ENCODE assay signal across 20 cellular contexts in genomic region chr6:41687501-41688175, GRCh38. TPM values are rescaled to one million over a fixed set of nuclear protein-coding genes. Genes with fewer than 3 reads are reported as not detected.
DNase-seq lines count a peak whose midpoint lies in the region; ATAC-seq and TF ChIP-seq lines count a peak whose summit lies in the region.
"Had no signal": no experiment of that assay in that cellular context is flagged by ENCODE, and none has a peak within 500 bp of the region (broad histone marks: within the 10 kb centered on the region; RNA-seq: fewer than 3 reads in every experiment).

No MANE protein-coding gene starts in this region.

- H3K4me1 ChIP-seq in CD4-positive, CD25-positive, alpha-beta regulatory T cell (ENCODE audit: control insufficient read depth, insufficient read depth, low read length, poor library complexity, severe bottlenecking): peaks cover 13% of the 10 kb centered on the region
- H3K4me1 ChIP-seq in NT2/D1 (ENCODE audit: insufficient read depth, insufficient read length): peaks cover 21% of the 10 kb centered on the region
- peaks cover 14 to 43% (median 14%) of the 10 kb centered on the region in 3 donors for H3K4me1 ChIP-seq in esophagus squamous epithelium
- H3K4me1 ChIP-seq in uterus: peaks cover 0 to 5% of the 10 kb centered on the region in 2 donors

- no peak for DNase-seq in CD4-positive, CD25-positive, alpha-beta regulatory T cell
- DNase-seq in NT2/D1 (ENCODE audit: low read depth, low spot score): peak; percentile 27
- DNase-seq in esophagus squamous epithelium (lab: John Stamatoyannopoulos, UW): no peak
- peak; percentile 66 for DNase-seq in mucosa of gallbladder (ENCODE audit: low spot score)
- DNase-seq in HEK293T (ENCODE audit: extremely low spot score): no peak
- DNase-seq in uterus: no peak
- no peak for DNase-seq in T-helper 2 cell
- no peak for DNase-seq in cerebellum (ENCODE audit: low spot score)
- DNase-seq: DND-41, NCI-H187 treated with DMSO at 0.1 percent for 48 hours, NCI-H524, occipital lobe, T1000 had no signal

- CTCF ChIA-PET in HEK293T (lab: Yijun Ruan, JAX): interaction anchor here (4.0 to 5.1 kb wide), 2 partner anchors 85 to 320 kb away, joined by 20 to 49 read pairs; no protein-coding TSS in a partner anchor

- H3K27ac Mint-ChIP-seq in CD4-positive, CD25-positive, alpha-beta regulatory T cell: peak overlapping the region in 2 of 3 donors; percentile 72 to 81

- H3K4me3 Mint-ChIP-seq in CD4-positive, CD25-positive, alpha-beta regulatory T cell: no peak overlapping the region

- H3K9ac ChIP-seq in NT2/D1 (ENCODE audit: insufficient read length, low read depth): no peak overlapping the region

- intact Hi-C loops in esophagus squamous epithelium (cut with DNase I) (no loop called here), uterus (cut with DNase I; ENCODE audit: low total_unique reads) (loop anchor here (10.0 kb wide), 1 partner anchor 223 kb away; no protein-coding TSS in a partner anchor)

- WGBS in esophagus squamous epithelium, 2 donors: 57 to 61% methylated on average over 6 to 7 of the region's 9 CpGs

- no peaks in the 10 kb centered on the region for H3K27me3 ChIP-seq in CD4-positive, CD25-positive, alpha-beta regulatory T cell (ENCODE audit: control insufficient read depth, insufficient read depth, low read length)
- H3K27me3 ChIP-seq in NT2/D1 (ENCODE audit: insufficient read depth, insufficient read length): peaks cover 7% of the 10 kb centered on the region
- peaks cover 0 to 4% (median 0%) of the 10 kb centered on the region in 4 donors for H3K27me3 ChIP-seq in esophagus squamous epithelium
- H3K27me3 ChIP-seq in uterus: no peaks in the 10 kb centered on the region
- H3K27me3 ChIP-seq: SJSA1, suprapubic skin had no signal

- no peaks in the 10 kb centered on the region for H3K9me3 ChIP-seq in CD4-positive, CD25-positive, alpha-beta regulatory T cell (ENCODE audit: control insufficient read depth in 2 of 2, low read length in 2 of 2)
- H3K9me3 ChIP-seq in NT2/D1 (ENCODE audit: insufficient read depth, low read length) (no peaks in the 10 kb centered on the region), esophagus squamous epithelium (no peaks in the 10 kb centered on the region), uterus (no peaks in the 10 kb centered on the region)
- H3K9me3 ChIP-seq: SJSA1, suprapubic skin had no signal

- H3K27me3 Mint-ChIP-seq in CD4-positive, CD25-positive, alpha-beta regulatory T cell: no peaks in the 10 kb centered on the region

- TF ChIP-seq POLR2A in esophagus squamous epithelium (IDR thresholded peaks at IDR 0.05): no peak
- no peak for TF ChIP-seq POLR2A in uterus (IDR thresholded peaks at IDR 0.05)

- peaks cover 8% of the 10 kb centered on the region for H3K36me3 ChIP-seq in CD4-positive, CD25-positive, alpha-beta regulatory T cell (ENCODE audit: control insufficient read depth, insufficient read depth, low read length)
- no peaks in the 10 kb centered on the region for H3K36me3 ChIP-seq in NT2/D1 (ENCODE audit: insufficient read depth, insufficient read length, low read length)
- peaks cover 19 to 75% (median 23%) of the 10 kb centered on the region in 3 donors for H3K36me3 ChIP-seq in esophagus squamous epithelium
- no peaks in the 10 kb centered on the region for H3K36me3 ChIP-seq in uterus
- H3K36me3 ChIP-seq: SJSA1 had no signal

- POLR2A ChIA-PET in HEK293T (lab: Yijun Ruan, JAX): no interaction called here

- no peak for ATAC-seq in CD4-positive, CD25-positive, alpha-beta regulatory T cell (ENCODE audit: low read depth in 2 of 2)
- ATAC-seq: sciatic nerve had no signal

- peaks cover 0 to 9% (median 4%) of the 10 kb centered on the region in 4 donors for H3K4me1 Mint-ChIP-seq in CD4-positive, CD25-positive, alpha-beta regulatory T cell

- no peak for TF ChIP-seq CTCF in esophagus squamous epithelium (IDR thresholded peaks at IDR 0.05)
- TF ChIP-seq CTCF in uterus (IDR thresholded peaks at IDR 0.05): no peak

- H3K4me3 ChIP-seq in CD4-positive, CD25-positive, alpha-beta regulatory T cell (ENCODE audit: low read depth, low read length): no peak overlapping the region
- H3K4me3 ChIP-seq in NT2/D1 (ENCODE audit: insufficient read length, low read depth): no peak overlapping the region
- H3K4me3 ChIP-seq in esophagus squamous epithelium: no peak overlapping the region
- no peak overlapping the region for H3K4me3 ChIP-seq in uterus
- H3K4me3 ChIP-seq: SJSA1, suprapubic skin had no signal

- H3K36me3 Mint-ChIP-seq in CD4-positive, CD25-positive, alpha-beta regulatory T cell: peaks cover 17% of the 10 kb centered on the region

- no peaks in the 10 kb centered on the region for H3K9me3 Mint-ChIP-seq in CD4-positive, CD25-positive, alpha-beta regulatory T cell

- no peak overlapping the region for H3K27ac ChIP-seq in CD4-positive, CD25-positive, alpha-beta regulatory T cell (ENCODE audit: insufficient read depth, low read length, poor library complexity, severe bottlenecking)
- peak overlapping the region in 3 of 4 donors; percentile 25 to 30 (median 29) for H3K27ac ChIP-seq in esophagus squamous epithelium
- H3K27ac ChIP-seq in uterus: no peak overlapping the region
- H3K27ac ChIP-seq: SJSA1, suprapubic skin had no signal

TF ChIP-seq in HEK293T, 16 proteins besides CTCF, POLR2A, EP300 and RAD21:
- TF ChIP-seq ELF4 (IDR thresholded peaks at IDR 0.05) (no peak), FOXA1 (IDR thresholded peaks at IDR 0.05) (no peak), BHLHE40 (IDR thresholded peaks at IDR 0.05; ENCODE audit: borderline replicate concordance) (no peak), CTBP1 (IDR thresholded peaks at IDR 0.05; ENCODE audit: borderline replicate concordance) (no peak), LEF1 (IDR thresholded peaks at IDR 0.05; ENCODE audit: borderline replicate concordance) (no peak), FOXM1 (IDR thresholded peaks at IDR 0.05; ENCODE audit: borderline replicate concordance) (no peak), ZNF384 (IDR thresholded peaks at IDR 0.05) (no peak), SUZ12 (IDR thresholded peaks at IDR 0.05) (no peak), ARNT (IDR thresholded peaks at IDR 0.05) (no peak), FOXK2 (IDR thresholded peaks at IDR 0.05) (no peak), SP1 (IDR thresholded peaks at IDR 0.05) (no peak), NFRKB (IDR thresholded peaks at IDR 0.05) (no peak), HDGF (IDR thresholded peaks at IDR 0.05; ENCODE audit: borderline replicate concordance) (no peak)
TF ChIP-seq in HEK293T: peak in this region for 0.

RNA-seq across cellular contexts. Expression of gene TFEB, which starts 47.8 kb away (rescaled TPM):
- 26.7 TPM for total RNA-seq in CD4-positive, CD25-positive, alpha-beta regulatory T cell
- 10 to 100 TPM in 1 of 4 donors, 1 to 10 TPM in 3; 8.0 to 11.0 (median 8.7) TPM for polyA plus RNA-seq in CD4-positive, CD25-positive, alpha-beta regulatory T cell
- 10 to 100 TPM in 3 of 4 donors, 1 to 10 TPM in 1; 7.0 to 17.5 (median 13.4) TPM for total RNA-seq in esophagus squamous epithelium
- 41.7 TPM for total RNA-seq in mucosa of gallbladder
- 10 to 100 TPM in 3 of 4 donors, 1 to 10 TPM in 1; 8.8 to 31.7 (median 17.0) TPM for total RNA-seq in uterus
- 1.9 TPM for total RNA-seq in cerebellum

RNA-seq across cellular contexts. Expression of gene MDFI, which starts 49.4 kb away (rescaled TPM):
- not detected for total RNA-seq in CD4-positive, CD25-positive, alpha-beta regulatory T cell
- polyA plus RNA-seq in CD4-positive, CD25-positive, alpha-beta regulatory T cell: not detected
- total RNA-seq in esophagus squamous epithelium: 100 to 1,000 TPM in 1 of 4 donors, 10 to 100 TPM in 3; 50.5 to 105 (median 81.8) TPM
- total RNA-seq in mucosa of gallbladder: 7.3 TPM
- total RNA-seq in uterus: 10 to 100 TPM; 14.4 to 80.0 (median 23.4) TPM
- 51.2 TPM for total RNA-seq in cerebellum
- total RNA-seq: SJSA1 had no signal

RNA-seq across cellular contexts. Expression of gene PGC, which starts 59.6 kb away (rescaled TPM):
- not detected for total RNA-seq in CD4-positive, CD25-positive, alpha-beta regulatory T cell
- not detected for polyA plus RNA-seq in CD4-positive, CD25-positive, alpha-beta regulatory T cell
- total RNA-seq in esophagus squamous epithelium: under 1 TPM in 1 of 4 donors, not detected in 3; 0.95 TPM
- 6.7 TPM for total RNA-seq in mucosa of gallbladder
- 1 to 10 TPM in 1 of 4 donors, under 1 TPM in 1, not detected in 2; 0.91 to 2.1 TPM for total RNA-seq in uterus
- 0.36 TPM for total RNA-seq in cerebellum
- total RNA-seq: epithelial cell of proximal tubule, glomerular endothelial cell, M059J, occipital lobe, SJSA1, suprapubic skin had no signal
- polyA plus RNA-seq: keratinocyte had no signal

Comparison
In these comparisons a context has a peak if more than half of its experiments do, and no peak if none do; other contexts are left out.
1. DNase-seq: peak in NT2/D1 (single experiment) and mucosa of gallbladder (single experiment); none in CD4-positive, CD25-positive, alpha-beta regulatory T cell (0 of 3), esophagus squamous epithelium (single experiment), HEK293T (single experiment), uterus (0 of 2), T-helper 2 cell (0 of 5) and cerebellum (single experiment).
2. H3K27ac ChIP-seq: peak in esophagus squamous epithelium (3 of 4); none in CD4-positive, CD25-positive, alpha-beta regulatory T cell (single experiment) and uterus (0 of 2).